ENCODE assay signal across 9 cellular contexts in the genomic region with DNA sequence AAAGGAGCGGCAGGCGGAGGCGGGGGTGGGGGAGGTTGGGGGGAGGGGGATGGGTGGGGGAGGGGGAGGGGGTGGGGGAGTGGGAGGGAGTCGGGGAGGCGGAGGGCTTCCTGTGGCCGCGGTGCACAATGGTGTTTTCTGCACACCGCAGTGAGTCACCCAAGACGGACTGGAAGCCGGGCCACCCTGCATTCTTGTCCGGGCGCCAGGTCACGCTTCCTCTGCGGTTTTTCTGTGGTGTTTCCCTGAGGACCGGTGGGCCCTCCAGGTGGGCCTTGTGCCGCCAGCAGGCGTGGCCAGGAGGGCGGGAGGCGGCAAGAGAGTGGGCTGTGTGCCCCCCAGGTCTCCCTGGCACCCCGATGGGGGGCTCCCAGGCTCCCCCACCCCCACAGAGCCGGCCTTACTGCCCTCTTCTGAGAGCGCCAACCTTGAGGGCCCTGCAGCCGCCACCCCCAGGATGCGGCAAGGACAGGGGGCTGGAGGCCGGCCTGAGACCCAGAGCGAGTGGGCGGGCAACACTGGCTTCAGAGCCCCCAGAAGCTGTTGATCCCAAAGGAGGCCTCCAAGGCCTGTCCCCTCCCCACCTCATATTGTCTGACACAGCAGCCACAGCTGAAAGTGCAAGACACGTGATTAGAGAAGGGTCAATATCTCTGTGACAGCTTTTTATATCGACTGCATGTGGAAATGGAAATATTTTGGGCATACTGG. TPM values are rescaled to one million over a fixed set of nuclear protein-coding genes. Genes with fewer than 3 reads are reported as not detected.
DNase-seq lines count a peak whose midpoint lies in the region; TF ChIP-seq lines count a peak whose summit lies in the region.
"Had no signal": no experiment of that assay in that cellular context is flagged by ENCODE, and none has a peak within 500 bp of the region (broad histone marks: within the 10 kb centered on the region; RNA-seq: fewer than 3 reads in every experiment).

No MANE protein-coding gene starts in this region.

- peak overlapping the region; percentile 43; the same call in 1 of the 2 replicates for H3K27ac ChIP-seq in PC-9
- peak overlapping the region; percentile 36 for H3K27ac ChIP-seq in caudate nucleus (ENCODE audit: low read depth, low read length)
- peak overlapping the region; percentile 41 for H3K27ac ChIP-seq in mesodermal cell (ENCODE audit: low read depth, low read length, severe bottlenecking)
- H3K27ac ChIP-seq in vagina, result peak overlapping the region; percentile 72

- no peaks in the 10 kb centered on the region for H3K36me3 ChIP-seq in PC-9 (ENCODE audit: low read depth)
- no peaks in the 10 kb centered on the region for H3K36me3 ChIP-seq in mesodermal cell (ENCODE audit: control insufficient read depth, insufficient read depth, low read length)
- no peaks in the 10 kb centered on the region for H3K36me3 ChIP-seq in vagina

- H3K4me1 Mint-ChIP-seq in activated T-cell treated with anti-CD3 and anti-CD28 coated beads, Interleukin-2, amount 50 U/mL, for 24 hours (ENCODE audit: low read depth), result peaks cover 11% of the 10 kb centered on the region

- POLR2A ChIA-PET in PC-9 (lab: Charles Lee; ENCODE audit: unreplicated experiment), result no interaction called here

- TF ChIP-seq CTCF in PC-9 (conservative IDR thresholded peaks at IDR 0.05) (no peak), vagina (IDR thresholded peaks at IDR 0.05) (no peak)

- no peaks in the 10 kb centered on the region for H4K20me1 ChIP-seq in PC-9 (ENCODE audit: insufficient read depth)

- H3K9me2 ChIP-seq in PC-9 (ENCODE audit: insufficient read depth), result no peaks in the 10 kb centered on the region

- H3K27ac Mint-ChIP-seq in activated T-cell treated with anti-CD3 and anti-CD28 coated beads, Interleukin-2, amount 50 U/mL, for 24 hours, result no peak overlapping the region
- H3K27ac Mint-ChIP-seq: CD8-positive, alpha-beta T cell had no signal

- peak overlapping the region; percentile 87 for H3K4me2 ChIP-seq in PC-9

- no peaks in the 10 kb centered on the region for H3K9me3 Mint-ChIP-seq in activated T-cell treated with anti-CD3 and anti-CD28 coated beads, Interleukin-2, amount 50 U/mL, for 24 hours
- H3K9me3 Mint-ChIP-seq: CD8-positive, alpha-beta T cell had no signal

- 79 to 82% methylated on average over 20 to 22 of the region's 29 CpGs for WGBS in mesodermal cell (ENCODE audit: insufficient coverage in 2 of 2), 2 experiments

- no peaks in the 10 kb centered on the region for H3K36me3 Mint-ChIP-seq in activated T-cell treated with anti-CD3 and anti-CD28 coated beads, Interleukin-2, amount 50 U/mL, for 24 hours (ENCODE audit: low read depth)

- no peaks in the 10 kb centered on the region for H3K9me3 ChIP-seq in PC-9 (ENCODE audit: insufficient read depth, low read depth)
- H3K9me3 ChIP-seq in mesodermal cell (ENCODE audit: control insufficient read depth, low read length), result no peaks in the 10 kb centered on the region
- no peaks in the 10 kb centered on the region for H3K9me3 ChIP-seq in vagina

- H3K27me3 ChIP-seq in PC-9 (ENCODE audit: insufficient read depth, low read depth) (no peaks in the 10 kb centered on the region), vagina (no peaks in the 10 kb centered on the region)

- H3K79me2 ChIP-seq in PC-9 (ENCODE audit: low read depth), result 0 out of 2 replicates have a peak, but pooled peaks cover 5% of the 10 kb centered on the region

- no peak overlapping the region for H3K4me3 Mint-ChIP-seq in activated T-cell treated with anti-CD3 and anti-CD28 coated beads, Interleukin-2, amount 50 U/mL, for 24 hours
- H3K4me3 Mint-ChIP-seq: CD8-positive, alpha-beta T cell had no signal

- TF ChIP-seq POLR2A in vagina (IDR thresholded peaks at IDR 0.05), result no peak

- intact Hi-C loops in PC-9 (cut with micrococcal nuclease; ENCODE audit: unreplicated experiment), result loop anchor here (1.0 kb wide), 1 partner anchor 33 kb away; no protein-coding TSS in a partner anchor
- intact Hi-C loops in vagina (cut with DNase I), result loop anchor here (10.0 kb wide), 1 partner anchor 247 kb away; no protein-coding TSS in a partner anchor

- peak; percentile 56 for DNase-seq in activated T-cell treated with anti-CD3 and anti-CD28 coated beads, Interleukin-2, amount 50 U/mL, for 24 hours
- DNase-seq in activated T-cell treated with anti-CD3 and anti-CD28 coated beads for 4 hours (no peak), PC-9 (peak; percentile 87 to 93), caudate nucleus (lab: John Stamatoyannopoulos, UW) (no peak), vagina (ENCODE audit: extremely low spot score in 2 of 2) (no peak), NCI-H69 (lab: John Stamatoyannopoulos, UW) (no peak), NCI-H146 treated with DMSO at 0.1 percent for 48 hours (lab: John Stamatoyannopoulos, UW; ENCODE audit: unreplicated experiment) (no peak)

- H3K27me3 Mint-ChIP-seq in activated T-cell treated with anti-CD3 and anti-CD28 coated beads, Interleukin-2, amount 50 U/mL, for 24 hours, result no peaks in the 10 kb centered on the region

- H3K4me1 ChIP-seq in PC-9 (replicated peaks; ENCODE audit: insufficient read depth), result peaks cover 18% of the 10 kb centered on the region
- peaks cover 7% of the 10 kb centered on the region for H3K4me1 ChIP-seq in mesodermal cell (ENCODE audit: control insufficient read depth, insufficient read depth, low read length, poor library complexity, severe bottlenecking)
- peaks cover 35% of the 10 kb centered on the region for H3K4me1 ChIP-seq in vagina

- H3F3A ChIP-seq in PC-9 (ENCODE audit: insufficient read depth, low read depth), result peaks cover 22% of the 10 kb centered on the region; the same call in 1 of the 2 replicates

- CTCF ChIA-PET in PC-9 (lab: Charles Lee), result interaction anchor here (0.6 kb wide), 1 partner anchor 60 kb away, joined by 3 read pairs; no protein-coding TSS in a partner anchor

- H2AFZ ChIP-seq in PC-9, result peak overlapping the region; percentile 37; the same call in 1 of the 2 replicates

- H3K4me3 ChIP-seq in PC-9, result peak overlapping the region; percentile 40; the same call in 1 of the 2 replicates
- H3K4me3 ChIP-seq in mesodermal cell (ENCODE audit: extremely low read depth, insufficient read depth, low read length, poor library complexity, severe bottlenecking), result no peak overlapping the region
- H3K4me3 ChIP-seq in vagina, result peak overlapping the region; percentile 5 to 12

- no TSS peak for BruUV-seq in PC-9 (replicated peaks; lab: Mats Ljungman, UMichigan)

RNA-seq across cellular contexts. Expression of gene EXD3, which starts 11.1 kb away (rescaled TPM):
- total RNA-seq in PC-9 (2021), result 23.7 and 38.5 TPM in 2 replicates
- 21.2 TPM for polyA plus RNA-seq in mesodermal cell (2013, experiment 1 of 2)
- polyA plus RNA-seq in mesodermal cell (2013, experiment 2 of 2), result 15.2 TPM
- 35.6 TPM for total RNA-seq in vagina

RNA-seq across cellular contexts. Expression of gene NOXA1, which starts 11.4 kb away (rescaled TPM):
- total RNA-seq in PC-9 (2021), result 10.5 and 22.8 TPM in 2 replicates
- 0.85 TPM for polyA plus RNA-seq in mesodermal cell (2013, experiment 1 of 2)
- polyA plus RNA-seq in mesodermal cell (2013, experiment 2 of 2), result 0.40 TPM
- total RNA-seq in vagina, result 2.9 TPM

RNA-seq across cellular contexts. Expression of gene ENTPD8, which starts 29.3 kb away (rescaled TPM):
- total RNA-seq in PC-9 (2021), result 5.4 and 5.9 TPM in 2 replicates
- 0.18 TPM for polyA plus RNA-seq in mesodermal cell (2013, experiment 1 of 2)
- 0.25 TPM for polyA plus RNA-seq in mesodermal cell (2013, experiment 2 of 2)
- total RNA-seq in vagina, result not detected
- total RNA-seq: CD8-positive, alpha-beta T cell had no signal

RNA-seq across cellular contexts. Expression of gene NSMF, which starts 47.3 kb away (rescaled TPM):
- total RNA-seq in PC-9 (2021) (73.4 and 90.4 TPM in 2 replicates), vagina (35.1 TPM)
- polyA plus RNA-seq in mesodermal cell (2013, experiment 1 of 2), result 59.3 TPM
- 47.9 TPM for polyA plus RNA-seq in mesodermal cell (2013, experiment 2 of 2)

Comparison
In these comparisons a context has a peak if more than half of its experiments do, and no peak if none do; other contexts are left out.
1. DNase-seq: peak in activated T-cell treated with anti-CD3 and anti-CD28 coated beads, Interleukin-2, amount 50 U/mL, for 24 hours (single experiment) and PC-9 (2 of 2); none in activated T-cell treated with anti-CD3 and anti-CD28 coated beads for 4 hours (single experiment), caudate nucleus (0 of 61), vagina (0 of 2), NCI-H69 (single experiment) and NCI-H146 treated with DMSO at 0.1 percent for 48 hours (single experiment).
2. Peak in every context shown above with its lines, with median percentiles within 50 percentile points of each other: H3K27ac ChIP-seq.